In genomic region chr16:66950971-66951790, GRCh38 we compare ENCODE assay signal across 21 cellular contexts. TPM values are rescaled to one million over a fixed set of nuclear protein-coding genes. Genes with fewer than 3 reads are reported as not detected.
DNase-seq lines count a peak whose midpoint lies in the region; ATAC-seq and TF ChIP-seq lines count a peak whose summit lies in the region.
"Had no signal": no experiment of that assay in that cellular context is flagged by ENCODE, and none has a peak within 500 bp of the region (broad histone marks: within the 10 kb centered on the region; RNA-seq: fewer than 3 reads in every experiment).

No MANE protein-coding gene starts in this region.

- POLR2A ChIA-PET in HCT116 (lab: Charles Lee): no interaction called here
- POLR2A ChIA-PET in naive thymus-derived CD4-positive, alpha-beta T cell (lab: Charles Lee): no interaction called here

- peaks cover 0 to 7% (median 0%) of the 10 kb centered on the region in 11 donors for H3K9me3 Mint-ChIP-seq in naive thymus-derived CD4-positive, alpha-beta T cell

- H3K4me2 ChIP-seq in HCT116 (ENCODE audit: low read length): no peak overlapping the region

- no peak overlapping the region for H3K27ac Mint-ChIP-seq in naive thymus-derived CD4-positive, alpha-beta T cell
- H3K27ac Mint-ChIP-seq: CD4-positive, alpha-beta memory T cell; T-helper 1 cell treated with Interleukin-12 subunit alpha and Interleukin-12 subunit beta and Interleukin-4 antibody, amounts not matched to agents 30 μg/mL and 1 μg/mL, for 36 hours had no signal

- H3K9ac ChIP-seq in HCT116 (ENCODE audit: low read length): no peak overlapping the region

- no peak for TF ChIP-seq POLR2A in HCT116 (IDR thresholded peaks at IDR 0.05; ENCODE audit: borderline replicate concordance, extremely low read depth, insufficient read depth, insufficient read length)

- no TSS peak for BruUV-seq in HCT116 (replicated peaks; lab: Mats Ljungman, UMichigan)

- no peaks in the 10 kb centered on the region for H3K9me2 ChIP-seq in HCT116 (ENCODE audit: insufficient read depth)

- H3K4me3 ChIP-seq in HCT116 (replicated peaks in 1 of 2; ENCODE audit: low read depth in 1 of 2, low read length in 2 of 2): no peak overlapping the region
- H3K4me3 ChIP-seq in WERI-Rb-1 (ENCODE audit: low read depth, low read length): no peak overlapping the region
- H3K4me3 ChIP-seq in naive thymus-derived CD4-positive, alpha-beta T cell (ENCODE audit: low read length): no peak overlapping the region

- no peak overlapping the region for H2AFZ ChIP-seq in HCT116 (ENCODE audit: low read depth, low read length, poor library complexity, severe bottlenecking)

- no peak for TF ChIP-seq CTCF in HCT116 (IDR thresholded peaks at IDR 0.05 in 2 of 3, conservative IDR thresholded peaks at IDR 0.05 in 1 of 3; ENCODE audit: borderline replicate concordance in 1 of 3, insufficient read depth in 1 of 3, low read depth in 2 of 3, low read length in 2 of 3)
- TF ChIP-seq CTCF in WERI-Rb-1 (IDR thresholded peaks at IDR 0.05; ENCODE audit: low read depth, low read length): no peak

- no peak overlapping the region for H3K4me3 Mint-ChIP-seq in naive thymus-derived CD4-positive, alpha-beta T cell
- H3K4me3 Mint-ChIP-seq: T-helper 1 cell treated with Interleukin-12 subunit alpha and Interleukin-12 subunit beta and Interleukin-4 antibody, amounts not matched to agents 30 μg/mL and 1 μg/mL, for 36 hours had no signal

- intact Hi-C loops in HCT116 (cut with micrococcal nuclease): loop anchor here (5.0 to 10.0 kb wide), 3 partner anchors 54 to 714 kb away; partner anchors contain the start of genes ACD, C16orf86, ENKD1 and FBXL8
- intact Hi-C loops in naive thymus-derived CD4-positive, alpha-beta T cell (cut with micrococcal nuclease): no loop called here

- H3K36me3 ChIP-seq in HCT116 (ENCODE audit: control insufficient read depth in 1 of 2, insufficient read depth in 2 of 2, low read length in 2 of 2) (no peaks in the 10 kb centered on the region), WERI-Rb-1 (no peaks in the 10 kb centered on the region)
- H3K36me3 ChIP-seq in naive thymus-derived CD4-positive, alpha-beta T cell (ENCODE audit: control insufficient read depth in 2 of 3, insufficient read depth in 3 of 3, low read length in 3 of 3): no peaks in the 10 kb centered on the region

- H3K27me3 ChIP-seq in HCT116 (ENCODE audit: insufficient read depth, low read length) (no peaks in the 10 kb centered on the region), WERI-Rb-1 (ENCODE audit: insufficient read depth, low read depth, severe bottlenecking) (no peaks in the 10 kb centered on the region)
- H3K27me3 ChIP-seq in naive thymus-derived CD4-positive, alpha-beta T cell (ENCODE audit: control insufficient read depth in 2 of 2, insufficient read depth in 2 of 2, low read length in 2 of 2): no peaks in the 10 kb centered on the region

- ATAC-seq in HCT116: no peak
- ATAC-seq in naive thymus-derived CD4-positive, alpha-beta T cell: no peak

- H4K20me1 ChIP-seq in HCT116 (ENCODE audit: insufficient read depth): no peaks in the 10 kb centered on the region

- H3K27ac ChIP-seq in HCT116 (ENCODE audit: low read depth, low read length) (no peak overlapping the region), WERI-Rb-1 (peak overlapping the region; percentile 74)
- H3K27ac ChIP-seq in naive thymus-derived CD4-positive, alpha-beta T cell (ENCODE audit: low read depth, low read length): no peak overlapping the region

- peaks cover 11 to 18% of the 10 kb centered on the region in 2 experiments; a peak in 3 of 4 replicates for H3K4me1 ChIP-seq in HCT116 (ENCODE audit: control insufficient read depth in 1 of 2, insufficient read depth in 2 of 2, low read length in 2 of 2)
- peaks cover 0 to 4% of the 10 kb centered on the region in 2 donors for H3K4me1 ChIP-seq in naive thymus-derived CD4-positive, alpha-beta T cell (ENCODE audit: control insufficient read depth in 2 of 2, insufficient read depth in 2 of 2, low read length in 2 of 2)

- CTCF ChIA-PET in HCT116 (lab: Charles Lee): interaction anchor here (2.2 kb wide), 1 partner anchor 10 kb away, joined by 8 read pairs; the partner anchor contains the start of gene CES3
- CTCF ChIA-PET in naive thymus-derived CD4-positive, alpha-beta T cell (lab: Charles Lee): no interaction called here

- no peak for TF ChIP-seq RAD21 in HCT116 (IDR thresholded peaks at IDR 0.05; ENCODE audit: low read depth)

- no peaks in the 10 kb centered on the region for H3K79me2 ChIP-seq in HCT116 (ENCODE audit: insufficient read depth, low read length)

- H3K4me1 Mint-ChIP-seq in naive thymus-derived CD4-positive, alpha-beta T cell: peaks cover 13 to 28% (median 20%) of the 10 kb centered on the region in 7 donors

- H3K9me3 ChIP-seq in HCT116 (ENCODE audit: control insufficient read depth in 1 of 2, insufficient read depth in 1 of 2, low read depth in 1 of 2, low read length in 2 of 2) (peaks cover 0 to 6% of the 10 kb centered on the region in 2 experiments; a peak in 1 of 4 replicates), WERI-Rb-1 (ENCODE audit: severe bottlenecking) (peaks cover 7% of the 10 kb centered on the region)
- H3K9me3 ChIP-seq in naive thymus-derived CD4-positive, alpha-beta T cell (ENCODE audit: control insufficient read depth in 2 of 3, low read length in 3 of 3): no peaks in the 10 kb centered on the region

- no peak for DNase-seq in HCT116 (ENCODE audit: low read depth, low spot score)
- peak; percentile 63 for DNase-seq in M059J (ENCODE audit: low read depth)
- DNase-seq in WERI-Rb-1: peak; percentile 53
- DNase-seq in myocyte (ENCODE audit: low read depth): peak; percentile 19
- no peak for DNase-seq in DMS79 treated with DMSO at 0.1 percent for 48 hours (lab: John Stamatoyannopoulos, UW)
- DNase-seq in Ammon's horn (ENCODE audit: low spot score): no peak
- DNase-seq in stimulated activated CD4-positive, alpha-beta T cell treated with anti-CD3 and anti-CD28 coated beads, Interleukin-2, amount 100 ng/mL, for 24 hours: no peak
- no peak for DNase-seq in naive thymus-derived CD4-positive, alpha-beta T cell
- DNase-seq: CD4-positive, alpha-beta memory T cell; GDM1; NCI-H1417 treated with DMSO at 0.1 percent for 48 hours; NCI-H1930; NCI-H510A; NK-92 treated with Interleukin-12 subunit alpha and Interleukin-12 subunit beta, amount 100 ng/mL, for 24 hours; OCI-M1; RPMI8226; SIG-M5 had no signal

- H3K27me3 Mint-ChIP-seq in naive thymus-derived CD4-positive, alpha-beta T cell: peaks cover 35 to 46% (median 43%) of the 10 kb centered on the region in 5 donors

- H3K36me3 Mint-ChIP-seq in naive thymus-derived CD4-positive, alpha-beta T cell: peaks cover 0 to 6% (median 0%) of the 10 kb centered on the region in 5 donors

- RAD21 ChIA-PET in HCT116 (lab: Charles Lee; ENCODE audit: low non-redundant PET in 1 of 2, low total read pairs in 2 of 2, uncharacterized antibody in 2 of 2, unreplicated experiment in 2 of 2): no interaction called here

TF ChIP-seq in HCT116, 20 proteins besides CTCF, POLR2A, EP300 and RAD21:
- TF ChIP-seq CBX3 (IDR thresholded peaks at IDR 0.05; ENCODE audit: low read depth) (0 out of 2 replicates have a peak, but pooled peaks have one; percentile 23), ATF3 (IDR thresholded peaks at IDR 0.05) (no peak)

RNA-seq across cellular contexts. Expression of gene CES3, which starts 9.9 kb away (rescaled TPM):
- total RNA-seq in HCT116 (2021; ENCODE audit: unreplicated experiment) (10.8 TPM), myocyte (1.7 and 1.9 TPM in 2 replicates)
- polyA plus RNA-seq in HCT116 (2012): 4.9 and 5.8 TPM in 2 replicates
- total RNA-seq in M059J (2014; rRNA removed; shearing (Covaris generic)): 0.44 and 1.0 TPM in 2 replicates
- 0.19 TPM for polyA plus RNA-seq in myocyte (2012)
- total RNA-seq in naive thymus-derived CD4-positive, alpha-beta T cell: 10 to 100 TPM in 1 of 5 experiments, under 1 TPM in 3, not detected in 1; 0.32 to 11.5 (median 0.77) TPM
- not detected for polyA plus RNA-seq in naive thymus-derived CD4-positive, alpha-beta T cell
- polyA plus RNA-seq: CD4-positive, alpha-beta memory T cell had no signal

RNA-seq across cellular contexts. Expression of gene CES2, which starts 15.9 kb away (rescaled TPM):
- total RNA-seq in HCT116 (2021; ENCODE audit: unreplicated experiment) (35.4 TPM), myocyte (70.7 and 81.0 TPM in 2 replicates)
- 17.9 and 19.7 TPM in 2 replicates for polyA plus RNA-seq in HCT116 (2012)
- total RNA-seq in M059J (2014; rRNA removed; shearing (Covaris generic)): 15.9 and 26.6 TPM in 2 replicates
- polyA plus RNA-seq in myocyte (2012): 42.7 TPM
- 10 to 100 TPM; 40.5 to 64.7 (median 55.3) TPM for total RNA-seq in naive thymus-derived CD4-positive, alpha-beta T cell
- 10 to 100 TPM; 29.2 to 43.6 TPM for polyA plus RNA-seq in naive thymus-derived CD4-positive, alpha-beta T cell

RNA-seq across cellular contexts. Expression of gene CIAO2B, which starts 17.0 kb away (rescaled TPM):
- total RNA-seq in HCT116 (2021; ENCODE audit: unreplicated experiment): 113 TPM
- 330 and 345 TPM in 2 replicates for polyA plus RNA-seq in HCT116 (2012)
- 183 and 280 TPM in 2 replicates for total RNA-seq in M059J (2014; rRNA removed; shearing (Covaris generic))
- 168 and 235 TPM in 2 replicates for total RNA-seq in myocyte
- 253 TPM for polyA plus RNA-seq in myocyte (2012)
- total RNA-seq in naive thymus-derived CD4-positive, alpha-beta T cell: 100 to 1,000 TPM in 1 of 5 experiments, 10 to 100 TPM in 4; 47.0 to 116 (median 58.5) TPM
- polyA plus RNA-seq in naive thymus-derived CD4-positive, alpha-beta T cell: 10 to 100 TPM; 89.0 to 93.4 TPM

RNA-seq across cellular contexts. Expression of gene RRAD, which starts 25.8 kb away (rescaled TPM):
- 2.2 TPM for total RNA-seq in HCT116 (2021; ENCODE audit: unreplicated experiment)
- 2.1 and 2.4 TPM in 2 replicates for polyA plus RNA-seq in HCT116 (2012)
- 3.2 and 9.4 TPM in 2 replicates for total RNA-seq in M059J (2014; rRNA removed; shearing (Covaris generic))
- 26.3 and 60.5 TPM in 2 replicates for total RNA-seq in myocyte
- polyA plus RNA-seq in myocyte (2012): 8.5 TPM
- total RNA-seq in naive thymus-derived CD4-positive, alpha-beta T cell: 1 to 10 TPM in 1 of 5 experiments, under 1 TPM in 4; 0.24 to 1.6 (median 0.88) TPM
- polyA plus RNA-seq in naive thymus-derived CD4-positive, alpha-beta T cell: not detected
- total RNA-seq: H1, HT1080 had no signal
- polyA plus RNA-seq: CD4-positive, alpha-beta memory T cell had no signal

RNA-seq across cellular contexts. Expression of gene CDH16, which starts 32.5 kb away (rescaled TPM):
- total RNA-seq in HCT116 (2021; ENCODE audit: unreplicated experiment) (not detected), myocyte (1.1 TPM in 1 of 2 replicates, not detected in the other)
- polyA plus RNA-seq in HCT116 (2012): not detected in 2 replicates
- total RNA-seq in M059J (2014; rRNA removed; shearing (Covaris generic)): not detected in 2 replicates
- not detected for polyA plus RNA-seq in myocyte (2012)
- total RNA-seq in naive thymus-derived CD4-positive, alpha-beta T cell: not detected
- not detected for polyA plus RNA-seq in naive thymus-derived CD4-positive, alpha-beta T cell
- total RNA-seq: CD4-positive, alpha-beta memory T cell; H1; HT1080 had no signal
- polyA plus RNA-seq: BJ; CD4-positive, alpha-beta memory T cell; H1 had no signal

Comparison
In these comparisons a context has a peak if more than half of its experiments do, and no peak if none do; other contexts are left out.
1. DNase-seq: peak in M059J (single experiment), WERI-Rb-1 (single experiment) and myocyte (single experiment); none in HCT116 (single experiment), DMS79 treated with DMSO at 0.1 percent for 48 hours (single experiment), Ammon's horn (single experiment), stimulated activated CD4-positive, alpha-beta T cell treated with anti-CD3 and anti-CD28 coated beads, Interleukin-2, amount 100 ng/mL, for 24 hours (0 of 2) and naive thymus-derived CD4-positive, alpha-beta T cell (0 of 9).